In genomic region chr11:63843042-63843441, GRCh38 we compare ENCODE assay signal across 9 cellular contexts. TPM values are rescaled to one million over a fixed set of nuclear protein-coding genes. Genes with fewer than 3 reads are reported as not detected.
A peak's percentile ranks its signal among the peaks of the same experiment; 100 is the strongest.
DNase-seq lines count a peak whose midpoint lies in the region; ATAC-seq and TF ChIP-seq lines count a peak whose summit lies in the region.
"Had no signal": no experiment of that assay in that cellular context is flagged by ENCODE, and none has a peak within 500 bp of the region (broad histone marks: within the 10 kb centered on the region; RNA-seq: fewer than 3 reads in every experiment).

No MANE protein-coding gene starts in this region.

- no peaks in the 10 kb centered on the region for H3K9me3 ChIP-seq in adrenal gland (replicated peaks in 1 of 3)
- H3K9me3 ChIP-seq in liver (ENCODE audit: control insufficient read depth in 4 of 4, low read length in 3 of 4), result no peaks in the 10 kb centered on the region
- no peaks in the 10 kb centered on the region for H3K9me3 ChIP-seq in left lung
- H3K9me3 ChIP-seq: A549 had no signal

- H3K27ac ChIP-seq in adrenal gland (peak overlapping the region in 2 of 5 donors; percentile 35 to 53), liver (ENCODE audit: low read depth in 1 of 2, low read length in 2 of 2) (peak overlapping the region in 1 of 2 donors; percentile 21), substantia nigra (ENCODE audit: low read depth, low read length, poor library complexity, severe bottlenecking) (peak overlapping the region; percentile 51), left lung (peak overlapping the region in 1 of 2 donors; percentile 57)
- H3K27ac ChIP-seq: A549 had no signal

- no peaks in the 10 kb centered on the region for H3K27me3 Mint-ChIP-seq in activated CD4-positive, alpha-beta T cell treated with anti-CD3 and anti-CD28 coated beads, Interleukin-2, amount 10 ng/mL, durations not matched to agents 24 days and 14 days

- H3K9ac ChIP-seq in liver (ENCODE audit: low read depth in 1 of 2, low read length in 2 of 2), result peak overlapping the region in 1 of 2 donors; percentile 26

- ATAC-seq in left lung, result no peak
- ATAC-seq: A549 had no signal

- H3K9me3 Mint-ChIP-seq in activated CD4-positive, alpha-beta T cell treated with anti-CD3 and anti-CD28 coated beads, Interleukin-2, amount 10 ng/mL, durations not matched to agents 24 days and 14 days, result no peaks in the 10 kb centered on the region

- H3K4me3 Mint-ChIP-seq in activated CD4-positive, alpha-beta T cell treated with anti-CD3 and anti-CD28 coated beads, Interleukin-2, amount 10 ng/mL, durations not matched to agents 24 days and 14 days, result no peak overlapping the region

- TF ChIP-seq RAD21 in liver (IDR thresholded peaks at IDR 0.05), result peak; percentile 23 to 40

- intact Hi-C loops in activated CD4-positive, alpha-beta T cell treated with anti-CD3 and anti-CD28 coated beads, Interleukin-2, amount 10 ng/mL, durations not matched to agents 24 days and 14 days (cut with micrococcal nuclease), result no loop called here
- intact Hi-C loops in adrenal gland (cut with DNase I), result loop anchor here in 1 of 2 donors (5.0 kb wide), 1 partner anchor 34 kb away; no protein-coding TSS in a partner anchor
- intact Hi-C loops in left lung (cut with DNase I), result loop anchor here in 1 of 2 donors (10.0 kb wide), 1 partner anchor 82 kb away; no protein-coding TSS in a partner anchor

- no peak for TF ChIP-seq POLR2A in adrenal gland (IDR thresholded peaks at IDR 0.05)

- H3K4me3 ChIP-seq in adrenal gland (no peak overlapping the region), liver (ENCODE audit: low read depth in 1 of 3, low read length in 3 of 3) (no peak overlapping the region), left lung (no peak overlapping the region)
- H3K4me3 ChIP-seq: A549 had no signal

- no peak for TF ChIP-seq CTCF in adrenal gland (IDR thresholded peaks at IDR 0.05)
- no peak for TF ChIP-seq CTCF in liver (IDR thresholded peaks at IDR 0.05; ENCODE audit: low read depth, low read length, missing input control)
- no peak for TF ChIP-seq CTCF in left lung (IDR thresholded peaks at IDR 0.05)

- peaks cover 38% of the 10 kb centered on the region for H3K36me3 Mint-ChIP-seq in activated CD4-positive, alpha-beta T cell treated with anti-CD3 and anti-CD28 coated beads, Interleukin-2, amount 10 ng/mL, durations not matched to agents 24 days and 14 days (ENCODE audit: low read depth)

- H3K27ac Mint-ChIP-seq in activated CD4-positive, alpha-beta T cell treated with anti-CD3 and anti-CD28 coated beads, Interleukin-2, amount 10 ng/mL, durations not matched to agents 24 days and 14 days, result peak overlapping the region; percentile 39

- DNase-seq in activated CD4-positive, alpha-beta T cell treated with anti-CD3 and anti-CD28 coated beads, Interleukin-2, amount 10 ng/mL, durations not matched to agents 24 days and 14 days, result no peak
- no peak for DNase-seq in activated CD4-positive, alpha-beta T cell treated with anti-CD3 and anti-CD28 coated beads, Interleukin-2, amount 50 U/mL, for 48 hours
- DNase-seq in adrenal gland, result peak in 4 of 7 donors; percentile 42 to 65 (median 58)
- peak in 9 of 49 donors; percentile 11 to 35 (median 22) for DNase-seq in substantia nigra (lab: John Stamatoyannopoulos, UW)
- no peak for DNase-seq in NCI-H146 (lab: John Stamatoyannopoulos, UW)
- DNase-seq in left lung, result no peak
- DNase-seq in NCI-H187 (lab: John Stamatoyannopoulos, UW), result no peak

- 20 to 37% (median 36%) methylated on average over 1 of the region's 1 CpG for WGBS in adrenal gland, 4 donors
- 29% methylated on average over 1 of the region's 1 CpG for WGBS in liver

- H3K27me3 ChIP-seq in adrenal gland, result no peaks in the 10 kb centered on the region
- no peaks in the 10 kb centered on the region for H3K27me3 ChIP-seq in liver (ENCODE audit: control insufficient read depth in 4 of 4, insufficient read depth in 4 of 4, low read length in 3 of 4)
- H3K27me3 ChIP-seq in left lung, result no peaks in the 10 kb centered on the region

- H3K36me3 ChIP-seq in adrenal gland (replicated peaks in 1 of 2), result no peaks in the 10 kb centered on the region
- H3K36me3 ChIP-seq in liver (ENCODE audit: control insufficient read depth in 4 of 4, insufficient read depth in 3 of 4, low read depth in 1 of 4, low read length in 3 of 4), result peaks cover 0 to 2% (median 0%) of the 10 kb centered on the region in 4 donors
- peaks cover 0 to 29% of the 10 kb centered on the region in 2 donors for H3K36me3 ChIP-seq in left lung

- peaks cover 62% of the 10 kb centered on the region for H3K4me1 Mint-ChIP-seq in activated CD4-positive, alpha-beta T cell treated with anti-CD3 and anti-CD28 coated beads, Interleukin-2, amount 10 ng/mL, durations not matched to agents 24 days and 14 days

- H3K4me1 ChIP-seq in adrenal gland (replicated peaks in 1 of 2) (peaks cover 54 to 82% of the 10 kb centered on the region in 2 donors), liver (ENCODE audit: control insufficient read depth in 4 of 4, insufficient read depth in 4 of 4, low read length in 3 of 4) (peaks cover 4 to 41% (median 35%) of the 10 kb centered on the region in 4 donors), left lung (peaks cover 40 to 82% of the 10 kb centered on the region in 2 donors)

TF ChIP-seq in liver, 16 proteins besides CTCF, POLR2A, EP300 and RAD21:
- TF ChIP-seq HNF4A (conservative IDR thresholded peaks at IDR 0.05) (peak; percentile 25 to 28), HNF4G (IDR thresholded peaks at IDR 0.05) (no peak)

RNA-seq across cellular contexts. Expression of gene MARK2, which starts 4.1 kb away (rescaled TPM):
- total RNA-seq in activated CD4-positive, alpha-beta T cell treated with anti-CD3 and anti-CD28 coated beads, Interleukin-2, amount 10 ng/mL, durations not matched to agents 24 days and 14 days, result 34.2 and 41.0 TPM in 2 replicates
- total RNA-seq in adrenal gland, result 10 to 100 TPM; 27.0 to 39.7 (median 36.2) TPM
- 10 to 100 TPM in 2 of 3 donors, 1 to 10 TPM in 1; 7.3 to 24.4 (median 15.2) TPM for polyA plus RNA-seq in adrenal gland
- 10 to 100 TPM in 1 of 2 donors, 1 to 10 TPM in 1; 9.5 to 11.6 TPM for total RNA-seq in liver
- 1 to 10 TPM; 3.4 to 6.6 TPM for polyA plus RNA-seq in liver
- total RNA-seq in left lung, result 10 to 100 TPM; 38.9 to 45.5 TPM

RNA-seq across cellular contexts. Expression of gene SPINDOC, which starts 29.8 kb away (rescaled TPM):
- 60.2 and 65.8 TPM in 2 replicates for total RNA-seq in activated CD4-positive, alpha-beta T cell treated with anti-CD3 and anti-CD28 coated beads, Interleukin-2, amount 10 ng/mL, durations not matched to agents 24 days and 14 days
- total RNA-seq in adrenal gland (10 to 100 TPM in 7 of 8 donors, 1 to 10 TPM in 1; 9.3 to 13.9 (median 10.9) TPM), liver (1 to 10 TPM; 3.2 to 3.8 TPM), left lung (10 to 100 TPM; 20.3 to 21.7 TPM)
- polyA plus RNA-seq in adrenal gland (10 to 100 TPM in 1 of 3 donors, 1 to 10 TPM in 2; 4.5 to 19.2 (median 9.8) TPM), liver (1 to 10 TPM in 1 of 2 donors, under 1 TPM in 1; 0.42 to 2.6 TPM)

Comparison
In these comparisons a context has a peak if more than half of its experiments do, and no peak if none do; other contexts are left out.
1. DNase-seq: peak in adrenal gland (4 of 7); none in activated CD4-positive, alpha-beta T cell treated with anti-CD3 and anti-CD28 coated beads, Interleukin-2, amount 10 ng/mL, durations not matched to agents 24 days and 14 days (single experiment), activated CD4-positive, alpha-beta T cell treated with anti-CD3 and anti-CD28 coated beads, Interleukin-2, amount 50 U/mL, for 48 hours (0 of 2), NCI-H146 (single experiment), left lung (0 of 2) and NCI-H187 (0 of 2).